Comparison of ENCODE assay signal across 17 cellular contexts in the genomic region with DNA sequence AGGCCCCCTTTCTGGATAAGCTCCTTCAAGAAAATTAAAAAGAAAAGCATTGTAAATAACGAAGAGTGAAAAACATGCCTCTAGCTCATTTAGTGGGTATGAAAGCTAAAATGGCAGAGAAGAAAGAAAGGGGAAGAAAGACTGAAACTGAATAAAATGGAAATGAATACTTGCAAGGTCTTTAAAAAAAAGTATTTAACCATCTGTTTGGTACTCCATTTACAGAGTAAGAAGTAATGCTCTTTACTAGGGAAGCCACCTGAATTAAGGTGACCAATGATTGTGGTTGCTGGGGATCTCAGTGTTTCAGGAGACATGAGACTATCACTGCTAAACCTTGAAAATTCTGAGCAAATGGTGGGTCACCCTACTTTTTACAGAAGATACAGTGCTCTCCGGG. TPM values are rescaled to one million over a fixed set of nuclear protein-coding genes. Genes with fewer than 3 reads are reported as not detected.
DNase-seq lines count a peak whose midpoint lies in the region; ATAC-seq and TF ChIP-seq lines count a peak whose summit lies in the region.
"Had no signal": no experiment of that assay in that cellular context is flagged by ENCODE, and none has a peak within 500 bp of the region (broad histone marks: within the 10 kb centered on the region; RNA-seq: fewer than 3 reads in every experiment).

No MANE protein-coding gene starts in this region.

- H3K36me3 ChIP-seq in vagina, result no peaks in the 10 kb centered on the region
- H3K36me3 ChIP-seq: BE2C, gastrocnemius medialis, tibial artery had no signal

- peak overlapping the region; percentile 29 for H3K27ac ChIP-seq in cingulate gyrus (ENCODE audit: low read depth, low read length)
- H3K27ac ChIP-seq in vagina, result no peak overlapping the region
- H3K27ac ChIP-seq: gastrocnemius medialis, tibial artery had no signal

- TF ChIP-seq CTCF in vagina (IDR thresholded peaks at IDR 0.05), result no peak

- intact Hi-C loops in vagina (cut with DNase I), result no loop called here

- no peaks in the 10 kb centered on the region for H3K27me3 ChIP-seq in vagina
- H3K27me3 ChIP-seq: BE2C, gastrocnemius medialis, tibial artery had no signal

- no peaks in the 10 kb centered on the region for H3K9me3 ChIP-seq in vagina
- H3K9me3 ChIP-seq: BE2C, gastrocnemius medialis, tibial artery had no signal

- TF ChIP-seq POLR2A in vagina (IDR thresholded peaks at IDR 0.05), result no peak

- no peak overlapping the region for H3K4me3 ChIP-seq in vagina
- H3K4me3 ChIP-seq: gastrocnemius medialis, tibial artery had no signal

- no peaks in the 10 kb centered on the region for H3K4me1 ChIP-seq in vagina
- H3K4me1 ChIP-seq: BE2C, gastrocnemius medialis had no signal

- DNase-seq in vagina (ENCODE audit: extremely low spot score in 2 of 2) (no peak), D341Med (ENCODE audit: low spot score) (no peak), activated gamma-delta T cell (lab: John Stamatoyannopoulos, UW) (no peak)
- no peak for DNase-seq in effector CD4-positive, alpha-beta T cell
- DNase-seq: activated CD4-positive, alpha-beta T cell treated with anti-CD3 and anti-CD28 coated beads, Interleukin-2, amount 50 U/mL, for 4 hours; activated T-cell treated with anti-CD3 and anti-CD28 coated beads, Interleukin-2, amount 50 U/mL, for 72 hours; BE2C; cerebellar nuclear complex; DMS153; gastrocnemius medialis; NCI-H510A treated with DMSO at 0.1 percent for 48 hours; stimulated activated CD8-positive, alpha-beta memory T cell treated with anti-CD3 and anti-CD28 coated beads, Interleukin-4, amount 100 ng/mL, for 48 hours; tibial artery had no signal

- peak; percentile 50 for ATAC-seq in GM19025 (IDR thresholded peaks at IDR 0.05; ENCODE audit: low read depth, unreplicated experiment)
- ATAC-seq in GM21717 (IDR thresholded peaks at IDR 0.05; ENCODE audit: unreplicated experiment), result peak; percentile 64
- ATAC-seq in HG03095 (IDR thresholded peaks at IDR 0.05; ENCODE audit: unreplicated experiment), result peak; percentile 65
- ATAC-seq: activated T-cell treated with anti-CD3 and anti-CD28 coated beads, Interleukin-2, amount 50 U/mL, for 72 hours; gastrocnemius medialis had no signal

RNA-seq across cellular contexts. Expression of a gene that starts 17.7 kb away (rescaled TPM):
- total RNA-seq in vagina, result 32.9 TPM
